Comparison of ENCODE assay signal across 8 cellular contexts in genomic region chr7:105015631-105015965, GRCh38. TPM values are rescaled to one million over a fixed set of nuclear protein-coding genes. Genes with fewer than 3 reads are reported as not detected.
DNase-seq lines count a peak whose midpoint lies in the region; ATAC-seq and TF ChIP-seq lines count a peak whose summit lies in the region.

No MANE protein-coding gene starts in this region.

- intact Hi-C loops in Caco-2 (cut with micrococcal nuclease; ENCODE audit: unreplicated experiment), result loop anchor here (2.0 kb wide), 1 partner anchor 25 kb away; no protein-coding TSS in a partner anchor

- no peak for TF ChIP-seq CTCF in Caco-2 (IDR thresholded peaks at IDR 0.05; ENCODE audit: insufficient read depth in 1 of 2, low read depth in 1 of 2, low read length in 1 of 2, severe bottlenecking in 1 of 2, unreplicated experiment in 1 of 2)
- TF ChIP-seq CTCF in endodermal cell (conservative IDR thresholded peaks at IDR 0.05), result no peak

- ATAC-seq in HG02763 (IDR thresholded peaks at IDR 0.05; ENCODE audit: unreplicated experiment) (no peak), GM21447 (IDR thresholded peaks at IDR 0.05; ENCODE audit: unreplicated experiment) (no peak), HG03135 (IDR thresholded peaks at IDR 0.05; ENCODE audit: unreplicated experiment) (no peak)

- no TSS peak for BruUV-seq in Caco-2 (replicated peaks; lab: Mats Ljungman, UMichigan)

- no peaks in the 10 kb centered on the region for H3K9me3 Mint-ChIP-seq in Caco-2 (ENCODE audit: unreplicated experiment)
- H3K9me3 Mint-ChIP-seq in T-helper 1 cell treated with Interleukin-12 subunit alpha and Interleukin-12 subunit beta and Interleukin-4 antibody, amounts not matched to agents 30 μg/mL and 1 μg/mL, for 36 hours, result no peaks in the 10 kb centered on the region
- H3K9me3 Mint-ChIP-seq in endodermal cell, result no peaks in the 10 kb centered on the region

- H3K4me3 Mint-ChIP-seq in Caco-2 (ENCODE audit: unreplicated experiment) (peak overlapping the region; percentile 88), endodermal cell (peak overlapping the region; percentile 100)
- peak overlapping the region; percentile 96 for H3K4me3 Mint-ChIP-seq in T-helper 1 cell treated with Interleukin-12 subunit alpha and Interleukin-12 subunit beta and Interleukin-4 antibody, amounts not matched to agents 30 μg/mL and 1 μg/mL, for 36 hours

- H3K4me1 Mint-ChIP-seq in Caco-2 (ENCODE audit: low read depth, unreplicated experiment) (peaks cover 11% of the 10 kb centered on the region), endodermal cell (peaks cover 25% of the 10 kb centered on the region)
- peaks cover 21% of the 10 kb centered on the region for H3K4me1 Mint-ChIP-seq in T-helper 1 cell treated with Interleukin-12 subunit alpha and Interleukin-12 subunit beta and Interleukin-4 antibody, amounts not matched to agents 30 μg/mL and 1 μg/mL, for 36 hours (ENCODE audit: low read depth)

- no peaks in the 10 kb centered on the region for H3K27me3 ChIP-seq in Caco-2 (replicated peaks; ENCODE audit: control insufficient read depth, insufficient read depth, low read length)
- no peaks in the 10 kb centered on the region for H3K27me3 ChIP-seq in HUES64 (ENCODE audit: insufficient read depth, low read length)
- no peaks in the 10 kb centered on the region for H3K27me3 ChIP-seq in endodermal cell (ENCODE audit: control insufficient read depth, insufficient read depth, low read length, poor library complexity, severe bottlenecking)

- no peaks in the 10 kb centered on the region for H3K9me3 ChIP-seq in Caco-2
- H3K9me3 ChIP-seq in HUES64 (ENCODE audit: insufficient read depth, low read depth, low read length), result no peaks in the 10 kb centered on the region
- no peaks in the 10 kb centered on the region for H3K9me3 ChIP-seq in endodermal cell (ENCODE audit: control insufficient read depth, low read length)

- H3K27me3 Mint-ChIP-seq in Caco-2 (ENCODE audit: insufficient read depth, unreplicated experiment) (no peaks in the 10 kb centered on the region), endodermal cell (ENCODE audit: insufficient read depth) (peaks cover 2% of the 10 kb centered on the region)
- H3K27me3 Mint-ChIP-seq in T-helper 1 cell treated with Interleukin-12 subunit alpha and Interleukin-12 subunit beta and Interleukin-4 antibody, amounts not matched to agents 30 μg/mL and 1 μg/mL, for 36 hours (ENCODE audit: low read depth), result peaks cover 3% of the 10 kb centered on the region

- CTCF ChIA-PET in Caco-2 (lab: Charles Lee), result no interaction called here

- peaks cover 16% of the 10 kb centered on the region for H3K4me1 ChIP-seq in Caco-2
- peaks cover 44% of the 10 kb centered on the region for H3K4me1 ChIP-seq in HUES64 (ENCODE audit: insufficient read depth, low read length)
- H3K4me1 ChIP-seq in endodermal cell (ENCODE audit: control insufficient read depth, insufficient read depth, low read length), result no peaks in the 10 kb centered on the region

- WGBS in HUES64, result 0% methylated on average over 5 of the region's 6 CpGs
- WGBS in endodermal cell (ENCODE audit: insufficient coverage in 1 of 2, insufficient read length in 1 of 2), 2 experiments, result 0% methylated on average over 1 to 5 of the region's 6 CpGs

- peak overlapping the region; percentile 100 for H3K27ac ChIP-seq in HUES64 (ENCODE audit: low read depth, low read length)
- H3K27ac ChIP-seq in endodermal cell (ENCODE audit: low read depth, low read length), result peak overlapping the region; percentile 100

- H3K4me3 ChIP-seq in Caco-2 (ENCODE audit: low read depth, low read length) (peak overlapping the region; percentile 100), HUES64 (ENCODE audit: low read length) (peak overlapping the region; percentile 95), endodermal cell (ENCODE audit: low read length) (peak overlapping the region; percentile 99)

- H3K36me3 Mint-ChIP-seq in Caco-2 (ENCODE audit: insufficient read depth, unreplicated experiment), result peaks cover 52% of the 10 kb centered on the region
- peaks cover 35% of the 10 kb centered on the region for H3K36me3 Mint-ChIP-seq in T-helper 1 cell treated with Interleukin-12 subunit alpha and Interleukin-12 subunit beta and Interleukin-4 antibody, amounts not matched to agents 30 μg/mL and 1 μg/mL, for 36 hours (ENCODE audit: low read depth)
- H3K36me3 Mint-ChIP-seq in endodermal cell (ENCODE audit: low read depth), result peaks cover 12% of the 10 kb centered on the region

- DNase-seq in Caco-2 (peak in 1 of 2 experiments; percentile 26), endodermal cell (peak; percentile 65), myocyte (ENCODE audit: low read depth) (peak; percentile 55)

- POLR2A ChIA-PET in Caco-2 (lab: Charles Lee), result interaction anchor here (0.7 to 1.1 kb wide), 2 partner anchors 32 to 66 kb away, joined by 3 read pairs; no protein-coding TSS in a partner anchor

- H3K36me3 ChIP-seq in Caco-2 (ENCODE audit: control insufficient read depth, insufficient read depth, low read length), result no peaks in the 10 kb centered on the region
- no peaks in the 10 kb centered on the region for H3K36me3 ChIP-seq in HUES64 (ENCODE audit: insufficient read depth, low read length)
- H3K36me3 ChIP-seq in endodermal cell (ENCODE audit: control insufficient read depth, insufficient read depth, low read length), result no peaks in the 10 kb centered on the region

- peak overlapping the region; percentile 100 for H3K9ac ChIP-seq in HUES64 (ENCODE audit: low read depth, low read length)
- peak overlapping the region; percentile 100 for H3K9ac ChIP-seq in endodermal cell (ENCODE audit: extremely low read depth, low read length, poor library complexity, severe bottlenecking)

- H3K27ac Mint-ChIP-seq in Caco-2 (ENCODE audit: unreplicated experiment) (peak overlapping the region; percentile 100), endodermal cell (peak overlapping the region; percentile 100)
- H3K27ac Mint-ChIP-seq in T-helper 1 cell treated with Interleukin-12 subunit alpha and Interleukin-12 subunit beta and Interleukin-4 antibody, amounts not matched to agents 30 μg/mL and 1 μg/mL, for 36 hours, result peak overlapping the region; percentile 99

RNA-seq across cellular contexts. Expression of gene KMT2E, which starts 1.6 kb away (rescaled TPM):
- total RNA-seq in Caco-2 (2022) (61.4 and 63.1 TPM in 2 replicates), endodermal cell (10 to 100 TPM; 65.7 to 70.4 TPM), myocyte (42.4 and 51.7 TPM in 2 replicates)
- polyA plus RNA-seq in HUES64 (2013, experiment 1 of 2), result 26.6 TPM
- 35.1 TPM for polyA plus RNA-seq in HUES64 (2013, experiment 2 of 2)
- 73.3 TPM for polyA plus RNA-seq in endodermal cell (2013, experiment 1 of 2)
- polyA plus RNA-seq in endodermal cell (2013, experiment 2 of 2), result 71.3 TPM
- polyA plus RNA-seq in myocyte (2012), result 23.3 TPM
